12 cellular contexts compared by ENCODE assay signal in the genomic region with DNA sequence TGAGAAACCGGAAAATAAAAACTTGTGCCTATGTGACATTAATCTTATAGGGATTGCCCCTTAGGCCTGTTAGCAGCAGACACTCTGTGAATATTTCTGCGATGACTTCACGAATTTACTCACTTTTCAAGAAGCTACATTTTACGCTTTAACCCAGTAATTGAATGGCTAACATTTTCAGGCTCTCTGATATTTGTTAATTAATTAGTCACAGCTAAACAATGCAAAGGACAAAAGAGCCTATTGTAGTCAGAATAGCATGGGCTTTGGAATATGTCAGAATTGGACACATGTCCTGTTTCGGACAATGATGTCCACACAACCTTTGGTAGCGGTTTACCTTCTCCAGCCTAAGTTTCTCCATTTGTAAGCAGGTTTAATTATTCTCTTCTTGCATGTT.
"Had no signal": no experiment of that assay in that cellular context is flagged by ENCODE, and none has a peak within 500 bp of the region (broad histone marks: within the 10 kb centered on the region; RNA-seq: fewer than 3 reads in every experiment).

No MANE protein-coding gene starts in this region.

- H3K4me1 Mint-ChIP-seq: activated naive CD8-positive, alpha-beta T cell treated with anti-CD3 and anti-CD28 coated beads, Interleukin-2, amount 50 U/mL, for 24 hours had no signal

- H3K27me3 Mint-ChIP-seq: activated CD8-positive, alpha-beta T cell treated with anti-CD3 and anti-CD28 coated beads for 36 hours; activated naive CD8-positive, alpha-beta T cell treated with anti-CD3 and anti-CD28 coated beads, Interleukin-2, amount 50 U/mL, for 24 hours had no signal

- DNase-seq: activated CD8-positive, alpha-beta memory T cell treated with anti-CD3 and anti-CD28 coated beads, Interleukin-2, amount 50 U/mL, for 48 hours; activated CD8-positive, alpha-beta T cell treated with anti-CD3 and anti-CD28 coated beads for 36 hours; activated naive CD4-positive, alpha-beta T cell; activated naive CD8-positive, alpha-beta T cell treated with anti-CD3 and anti-CD28 coated beads, Interleukin-2, amount 50 U/mL, for 24 hours; esophagus squamous epithelium; hippocampal formation; kidney glomerular epithelial cell; ovary; thyroid gland; uterus had no signal

- ATAC-seq: activated CD8-positive, alpha-beta T cell treated with anti-CD3 and anti-CD28 coated beads for 36 hours; activated naive CD8-positive, alpha-beta T cell treated with anti-CD3 and anti-CD28 coated beads, Interleukin-2, amount 50 U/mL, for 24 hours had no signal

- H3K4me3 Mint-ChIP-seq: activated CD8-positive, alpha-beta T cell treated with anti-CD3 and anti-CD28 coated beads for 36 hours; activated naive CD8-positive, alpha-beta T cell treated with anti-CD3 and anti-CD28 coated beads, Interleukin-2, amount 50 U/mL, for 24 hours; activated T-helper 1 cell treated with anti-CD3 and anti-CD28 coated beads, Interleukin-12 subunit alpha, Interleukin-12 subunit beta, Interleukin-2, Interleukin-4 antibody, amounts not matched to agents 30 ng/mL and 10 ng/mL and 1 ng/mL, durations not matched to agents 14 hours and 24 hours and 36 hours; neural progenitor cell had no signal

- H3K36me3 Mint-ChIP-seq: neural progenitor cell had no signal

- H3K9me3 Mint-ChIP-seq: activated CD8-positive, alpha-beta T cell treated with anti-CD3 and anti-CD28 coated beads for 36 hours; activated naive CD8-positive, alpha-beta T cell treated with anti-CD3 and anti-CD28 coated beads, Interleukin-2, amount 50 U/mL, for 24 hours; activated T-helper 1 cell treated with anti-CD3 and anti-CD28 coated beads, Interleukin-12 subunit alpha, Interleukin-12 subunit beta, Interleukin-2, Interleukin-4 antibody, amounts not matched to agents 30 ng/mL and 10 ng/mL and 1 ng/mL, durations not matched to agents 14 hours and 24 hours and 36 hours had no signal

- H3K4me3 ChIP-seq: esophagus squamous epithelium, neural progenitor cell, ovary, thyroid gland, uterus had no signal

- H3K27ac Mint-ChIP-seq: activated CD8-positive, alpha-beta T cell treated with anti-CD3 and anti-CD28 coated beads for 36 hours; activated naive CD8-positive, alpha-beta T cell treated with anti-CD3 and anti-CD28 coated beads, Interleukin-2, amount 50 U/mL, for 24 hours; activated T-helper 1 cell treated with anti-CD3 and anti-CD28 coated beads, Interleukin-12 subunit alpha, Interleukin-12 subunit beta, Interleukin-2, Interleukin-4 antibody, amounts not matched to agents 30 ng/mL and 10 ng/mL and 1 ng/mL, durations not matched to agents 14 hours and 24 hours and 36 hours; neural progenitor cell had no signal
